Comparison of ENCODE assay signal across 1 cellular context in genomic region chr17:43169561-43170139, GRCh38.
TF ChIP-seq lines count a peak whose summit lies in the region.

No MANE protein-coding gene starts in this region.

TF ChIP-seq in liver, 16 proteins besides CTCF, POLR2A, EP300 and RAD21 (continued from another document):
- TF ChIP-seq REST (IDR thresholded peaks at IDR 0.05) (peak; percentile 78), HNF4A (conservative IDR thresholded peaks at IDR 0.05) (peak; percentile 69 to 70), YY1 (IDR thresholded peaks at IDR 0.05) (peak; percentile 90), RXRA (IDR thresholded peaks at IDR 0.05) (peak; percentile 94 to 96)
